ENCODE assay signal across 12 cellular contexts in genomic region chr12:40819427-40820108, GRCh38.
DNase-seq lines count a peak whose midpoint lies in the region; ATAC-seq and TF ChIP-seq lines count a peak whose summit lies in the region.
"Had no signal": no experiment of that assay in that cellular context is flagged by ENCODE, and none has a peak within 500 bp of the region (broad histone marks: within the 10 kb centered on the region; RNA-seq: fewer than 3 reads in every experiment).

No MANE protein-coding gene starts in this region.

- ATAC-seq in GM18861 (IDR thresholded peaks at IDR 0.05; ENCODE audit: unreplicated experiment): no peak

- H3K56ac ChIP-seq in H9 (ENCODE audit: insufficient read length, low read depth, low read length): no peak overlapping the region

- H3K9me2 ChIP-seq in hepatocyte (replicated peaks; ENCODE audit: insufficient read depth): no peaks in the 10 kb centered on the region

- H2BK120ac ChIP-seq in H9 (ENCODE audit: low read depth, low read length, poor library complexity, severe bottlenecking): no peak overlapping the region

- no peak overlapping the region for H3K23ac ChIP-seq in H9 (ENCODE audit: insufficient read length, low read depth, low read length)

- peak overlapping the region in 1 of 2 experiments; percentile 37; a peak in 1 of 5 replicates for H3K4me3 Mint-ChIP-seq in H9

- H3K79me2 ChIP-seq in H9 (ENCODE audit: insufficient read depth, low read length) (no peaks in the 10 kb centered on the region), hepatocyte (no peaks in the 10 kb centered on the region)

- H2BK12ac ChIP-seq in H9 (ENCODE audit: insufficient read length, low read depth, low read length): no peak overlapping the region

- no peak overlapping the region for H3K27ac ChIP-seq in H9 (ENCODE audit: insufficient read length, low read depth, low read length)
- H3K27ac ChIP-seq in hepatocyte: no peak overlapping the region

- peak overlapping the region; percentile 14; the same call in 1 of the 2 replicates for H3K14ac ChIP-seq in H9 (ENCODE audit: insufficient read depth, low read length)

- peaks cover 18 to 25% of the 10 kb centered on the region in 2 experiments for H3K9me3 Mint-ChIP-seq in H9

- no peak overlapping the region for H3K4me3 ChIP-seq in hepatocyte

- no peaks in the 10 kb centered on the region for H4K20me1 ChIP-seq in H9 (ENCODE audit: control insufficient read depth, insufficient read depth, insufficient read length)
- H4K20me1 ChIP-seq in hepatocyte (ENCODE audit: insufficient read depth, poor library complexity, severe bottlenecking): no peaks in the 10 kb centered on the region

- no peak overlapping the region for H3K4ac ChIP-seq in H9 (ENCODE audit: low read depth, low read length)

- no peaks in the 10 kb centered on the region for H3K23me2 ChIP-seq in H9 (ENCODE audit: insufficient read length, low read depth, low read length, poor library complexity, severe bottlenecking)

- no peak overlapping the region for H2AFZ ChIP-seq in H9 (ENCODE audit: low read length)
- H2AFZ ChIP-seq in hepatocyte: no peak overlapping the region

- no peak overlapping the region for H4K91ac ChIP-seq in H9 (ENCODE audit: insufficient read length, low read depth, low read length)

- no peaks in the 10 kb centered on the region for H3K27me3 ChIP-seq in H9 (ENCODE audit: insufficient read depth, low read length)
- H3K27me3 ChIP-seq in hepatocyte: no peaks in the 10 kb centered on the region

- TF ChIP-seq CTCF in H9 (conservative IDR thresholded peaks at IDR 0.05) (no peak), hepatocyte (IDR thresholded peaks at IDR 0.05; ENCODE audit: poor library complexity) (no peak)

- H2BK20ac ChIP-seq in H9 (ENCODE audit: low read depth, low read length, poor library complexity, severe bottlenecking): no peak overlapping the region

- H2BK15ac ChIP-seq in H9 (ENCODE audit: low read depth, low read length): no peak overlapping the region

- no peak overlapping the region for H4K5ac ChIP-seq in H9 (ENCODE audit: insufficient read length, low read depth, low read length)

- H3K4me1 Mint-ChIP-seq in H9: peaks cover 31 to 34% of the 10 kb centered on the region in 2 experiments

- H3K4me2 ChIP-seq in H9 (ENCODE audit: insufficient read depth, insufficient read length, low read length): peak overlapping the region; percentile 14
- peak overlapping the region; percentile 21 for H3K4me2 ChIP-seq in hepatocyte

- DNase-seq in H9 (peak; percentile 90), NCI-H82 (lab: John Stamatoyannopoulos, UW) (peak; percentile 100), hepatocyte (ENCODE audit: low spot score) (peak; percentile 72), renal cortical epithelial cell (ENCODE audit: low read depth) (peak; percentile 41), HuH-7 (ENCODE audit: low spot score) (no peak)
- no peak for DNase-seq in activated effector memory CD4-positive, alpha-beta T cell treated with anti-CD3 and anti-CD28 coated beads, Interleukin-2, amount 50 U/mL, for 16 hours
- no peak for DNase-seq in activated CD8-positive, alpha-beta memory T cell treated with anti-CD3 and anti-CD28 coated beads, Interleukin-2, amount 50 U/mL, for 4 hours
- DNase-seq: activated naive CD4-positive, alpha-beta T cell treated with anti-CD3 and anti-CD28 coated beads, Interleukin-2, amount 50 U/mL, for 16 hours; erythroblast; Karpas-422; NCI-H2227 treated with DMSO at 0.1 percent for 48 hours had no signal

- H3K27me3 Mint-ChIP-seq in H9 (ENCODE audit: low read depth): peaks cover 6% of the 10 kb centered on the region

- H3K4me1 ChIP-seq in H9 (ENCODE audit: insufficient read depth, low read length): no peaks in the 10 kb centered on the region; the same call in 1 of the 2 replicates
- H3K4me1 ChIP-seq in hepatocyte (ENCODE audit: insufficient read depth): no peaks in the 10 kb centered on the region

- no peak overlapping the region for H2AK5ac ChIP-seq in H9 (ENCODE audit: insufficient read length, low read length)

- H4K8ac ChIP-seq in H9 (replicated peaks; ENCODE audit: insufficient read length, low read depth, low read length): no peak overlapping the region

- no peak overlapping the region for H3T11ph ChIP-seq in H9 (ENCODE audit: low read length)

- no peak overlapping the region for H2BK5ac ChIP-seq in H9 (ENCODE audit: insufficient read length, low read length)

- WGBS in H9 (ENCODE audit: extremely low coverage, insufficient read length, low lambda C conversion rate): no CpG with 5 or more reads among the region's 12 CpGs
- 25% methylated on average over 12 of the region's 12 CpGs for WGBS in hepatocyte (ENCODE audit: low lambda C conversion rate, missing lambda C conversion rate)

- H3K79me1 ChIP-seq in H9 (ENCODE audit: insufficient read depth, low read depth, low read length, poor library complexity, severe bottlenecking): no peaks in the 10 kb centered on the region

- no peaks in the 10 kb centered on the region for H3K36me3 ChIP-seq in hepatocyte (replicated peaks; ENCODE audit: insufficient read depth, low read depth)

- H3K36me3 Mint-ChIP-seq in H9 (ENCODE audit: insufficient read depth in 1 of 3, low read depth in 3 of 3): peaks cover 0 to 32% (median 11%) of the 10 kb centered on the region in 3 experiments; a peak in 6 of 7 replicates

- no peaks in the 10 kb centered on the region for H3K9me3 ChIP-seq in H9 (ENCODE audit: control insufficient read depth, low read depth, low read length)
- H3K9me3 ChIP-seq in hepatocyte (ENCODE audit: low read depth): no peaks in the 10 kb centered on the region

- H3K18ac ChIP-seq in H9 (ENCODE audit: insufficient read length, low read depth, low read length): no peak overlapping the region

- no peak overlapping the region for H3K9ac ChIP-seq in H9 (ENCODE audit: extremely low read depth, insufficient read length, low read length)

- H3K27ac Mint-ChIP-seq in H9: peak overlapping the region in 2 of 3 experiments; percentile 60 to 95; a peak in 4 of 7 replicates

Comparison
In these comparisons a context has a peak if more than half of its experiments do, and no peak if none do; other contexts are left out.
1. DNase-seq: peak in H9 (single experiment), NCI-H82 (single experiment), hepatocyte (single experiment) and renal cortical epithelial cell (single experiment); none in activated effector memory CD4-positive, alpha-beta T cell treated with anti-CD3 and anti-CD28 coated beads, Interleukin-2, amount 50 U/mL, for 16 hours (single experiment), activated CD8-positive, alpha-beta memory T cell treated with anti-CD3 and anti-CD28 coated beads, Interleukin-2, amount 50 U/mL, for 4 hours (single experiment) and HuH-7 (single experiment).